Comparison of ENCODE assay signal across 17 cellular contexts in genomic region chr15:50162988-50163718, GRCh38. TPM values are rescaled to one million over a fixed set of nuclear protein-coding genes. Genes with fewer than 3 reads are reported as not detected.
DNase-seq lines count a peak whose midpoint lies in the region; ATAC-seq and TF ChIP-seq lines count a peak whose summit lies in the region.
"Had no signal": no experiment of that assay in that cellular context is flagged by ENCODE, and none has a peak within 500 bp of the region (broad histone marks: within the 10 kb centered on the region; RNA-seq: fewer than 3 reads in every experiment).

No MANE protein-coding gene starts in this region.

- TF ChIP-seq CTCF in choroid plexus epithelial cell (conservative IDR thresholded peaks at IDR 0.05; ENCODE audit: low read depth, low read length) = no peak
- TF ChIP-seq CTCF in RWPE1 (conservative IDR thresholded peaks at IDR 0.05; ENCODE audit: low read depth) = no peak

- no peaks in the 10 kb centered on the region for H3K27me3 ChIP-seq in Karpas-422 (ENCODE audit: low read length)
- H3K27me3 ChIP-seq: pancreas, testis had no signal

- no peaks in the 10 kb centered on the region for H3K4me1 ChIP-seq in Karpas-422 (ENCODE audit: low read length)
- H3K4me1 ChIP-seq: pancreas, testis had no signal

- H4K20me1 ChIP-seq in Karpas-422 (ENCODE audit: insufficient read depth, low read depth, low read length) = no peaks in the 10 kb centered on the region

- no peak overlapping the region for H3K4me3 ChIP-seq in Karpas-422 (ENCODE audit: low read length)
- no peak overlapping the region for H3K4me3 ChIP-seq in choroid plexus epithelial cell (ENCODE audit: low read depth, low read length)
- H3K4me3 ChIP-seq: HAP-1, pancreas, skin epidermis, testis had no signal

- DNase-seq in ELR (ENCODE audit: low read depth) = peak; percentile 55
- DNase-seq in Karpas-422 = peak; percentile 9
- peak; percentile 43 for DNase-seq in choroid plexus epithelial cell (ENCODE audit: low read depth)
- DNase-seq in renal cortical epithelial cell (ENCODE audit: low read depth) = peak; percentile 63
- DNase-seq in RWPE1 (ENCODE audit: low spot score) = no peak
- DNase-seq in AML-193 (lab: John Stamatoyannopoulos, UW) = no peak
- DNase-seq: activated CD8-positive, alpha-beta T cell treated with anti-CD3 and anti-CD28 coated beads, Interleukin-2, amount 10 ng/mL, durations not matched to agents 7 days and 5 days; left ventricle myocardium superior; NCI-H146; pancreas; stimulated activated CD4-positive, alpha-beta T cell treated with anti-CD3 and anti-CD28 coated beads, Interleukin-4, amount 100 ng/mL, for 4 hours; stimulated activated CD8-positive, alpha-beta memory T cell treated with anti-CD3 and anti-CD28 coated beads, Interleukin-4, amount 100 ng/mL, for 48 hours; testis; WERI-Rb-1 had no signal

- no peak overlapping the region for H3K4me2 ChIP-seq in Karpas-422 (ENCODE audit: low read depth, low read length, poor library complexity, severe bottlenecking)

- no peak overlapping the region for H3K9ac ChIP-seq in Karpas-422 (ENCODE audit: low read length)

- POLR2A ChIA-PET in RWPE1 (lab: Yijun Ruan, JAX; ENCODE audit: low non-redundant PET) = no interaction called here

- H2AFZ ChIP-seq in Karpas-422 (ENCODE audit: low read length) = no peak overlapping the region

- H3K27ac ChIP-seq in Karpas-422 (ENCODE audit: low read length) (no peak overlapping the region), RWPE1 (no peak overlapping the region)
- H3K27ac ChIP-seq: pancreas, skin epidermis, testis, WERI-Rb-1 had no signal

- no peaks in the 10 kb centered on the region for H3K9me2 ChIP-seq in Karpas-422 (replicated peaks; ENCODE audit: insufficient read depth, low read length)

- no peaks in the 10 kb centered on the region for H3K9me3 ChIP-seq in Karpas-422 (ENCODE audit: low read length)
- H3K9me3 ChIP-seq: HAP-1, pancreas, testis had no signal

- H3K79me2 ChIP-seq in Karpas-422 (ENCODE audit: low read length) = no peaks in the 10 kb centered on the region

- CTCF ChIA-PET in RWPE1 (lab: Yijun Ruan, JAX) = interaction anchor here (0.6 kb wide), 2 partner anchors 1082 to 1690 kb away, joined by 3 to 5 read pairs; no protein-coding TSS in a partner anchor

- H3K36me3 ChIP-seq in Karpas-422 (ENCODE audit: insufficient read depth, low read length) = no peaks in the 10 kb centered on the region
- H3K36me3 ChIP-seq: HAP-1, pancreas, WERI-Rb-1 had no signal

- ATAC-seq in HG03378 (IDR thresholded peaks at IDR 0.05; ENCODE audit: unreplicated experiment) = no peak
- ATAC-seq: activated CD8-positive, alpha-beta T cell treated with anti-CD3 and anti-CD28 coated beads, Interleukin-2, amount 10 ng/mL, durations not matched to agents 7 days and 5 days; left ventricle myocardium superior; pancreas had no signal

RNA-seq across cellular contexts. Expression of gene SLC27A2, which starts 18.8 kb away (rescaled TPM):
- not detected in 2 replicates for total RNA-seq in Karpas-422 (2014; rRNA removed; shearing (Covaris generic); ENCODE audit: low replicate concordance)
- total RNA-seq in renal cortical epithelial cell = 2.8 and 6.8 TPM in 2 replicates
- total RNA-seq: left ventricle myocardium superior had no signal

RNA-seq across cellular contexts. Expression of gene ATP8B4, which starts 44.1 kb away (rescaled TPM):
- total RNA-seq in Karpas-422 (2014; rRNA removed; shearing (Covaris generic); ENCODE audit: low replicate concordance) = not detected in 2 replicates
- 0.30 and 1.6 TPM in 2 replicates for total RNA-seq in renal cortical epithelial cell

Comparison
In these comparisons a context has a peak if more than half of its experiments do, and no peak if none do; other contexts are left out.
1. DNase-seq: peak in ELR (single experiment), Karpas-422 (single experiment), choroid plexus epithelial cell (single experiment) and renal cortical epithelial cell (single experiment); none in RWPE1 (single experiment) and AML-193 (0 of 2).